ENCODE assay signal across 8 cellular contexts in genomic region chr9:100472725-100473261, GRCh38. TPM values are rescaled to one million over a fixed set of nuclear protein-coding genes. Genes with fewer than 3 reads are reported as not detected.
DNase-seq lines count a peak whose midpoint lies in the region; ATAC-seq and TF ChIP-seq lines count a peak whose summit lies in the region.

TSS of gene TMEFF1 (plus strand) at chr9:100473149. CDS start at chr9:100473545, 396 bp downstream.

- DNase-seq in COLO668 (lab: John Stamatoyannopoulos, UW; ENCODE audit: unreplicated experiment) (peak; percentile 52), NAMALWA (ENCODE audit: low spot score) (peak; percentile 71), dermis microvascular lymphatic vessel endothelial cell (ENCODE audit: low read depth in 2 of 2) (peak; percentile 12 to 76), lower lobe of right lung (no peak), inferior parietal cortex (ENCODE audit: extremely low spot score) (no peak)
- peak; percentile 27 to 28 for DNase-seq in activated CD4-positive, alpha-beta T cell treated with anti-CD3 and anti-CD28 coated beads for 24 hours (ENCODE audit: low read depth in 2 of 2)
- DNase-seq in stimulated activated CD8-positive, alpha-beta memory T cell treated with anti-CD3 and anti-CD28 coated beads, Interleukin-4, amount 100 ng/mL, for 24 hours (ENCODE audit: low read depth), result peak; percentile 15

- no peak for TF ChIP-seq CTCF in lower lobe of right lung (IDR thresholded peaks at IDR 0.05)

- H3K27ac ChIP-seq in lower lobe of right lung, result no peak within 1 kb of the TSS

- ATAC-seq in GM21576 (IDR thresholded peaks at IDR 0.05; ENCODE audit: unreplicated experiment) (peak; percentile 37), lower lobe of right lung (peak; percentile 48 to 69)

- peaks cover 16% of the 10 kb centered on the region for H3K27me3 ChIP-seq in lower lobe of right lung (ENCODE audit: low read depth)

- intact Hi-C loops in lower lobe of right lung (cut with DNase I), result no loop called here

- peaks cover 10% of the 10 kb centered on the region for H3K4me1 ChIP-seq in lower lobe of right lung

- no peaks in the 10 kb centered on the region for H3K9me3 ChIP-seq in lower lobe of right lung

- H3K4me3 ChIP-seq in lower lobe of right lung, result peak within 1 kb of the TSS; percentile 60

- no peaks in the 10 kb centered on the region for H3K36me3 ChIP-seq in lower lobe of right lung

RNA-seq across cellular contexts. Expression of gene TMEFF1, which starts in this region (rescaled TPM):
- total RNA-seq in dermis microvascular lymphatic vessel endothelial cell, result 7.1 and 12.9 TPM in 2 replicates
- total RNA-seq in lower lobe of right lung, result 0.80 TPM

Comparison
In these comparisons a context has a peak if more than half of its experiments do, and no peak if none do; other contexts are left out.
1. Peak in ATAC-seq and H3K4me3 ChIP-seq in lower lobe of right lung; RNA of the gene not detected or under 1 TPM.
2. DNase-seq: peak in COLO668 (single experiment), NAMALWA (single experiment), activated CD4-positive, alpha-beta T cell treated with anti-CD3 and anti-CD28 coated beads for 24 hours (2 of 2), dermis microvascular lymphatic vessel endothelial cell (2 of 2) and stimulated activated CD8-positive, alpha-beta memory T cell treated with anti-CD3 and anti-CD28 coated beads, Interleukin-4, amount 100 ng/mL, for 24 hours (single experiment); none in lower lobe of right lung (single experiment) and inferior parietal cortex (single experiment).